17 cellular contexts compared by ENCODE assay signal in genomic region chr6:147166360-147166944, GRCh38. TPM values are rescaled to one million over a fixed set of nuclear protein-coding genes. Genes with fewer than 3 reads are reported as not detected.
A peak's percentile ranks its signal among the peaks of the same experiment; 100 is the strongest.
DNase-seq lines count a peak whose midpoint lies in the region; ATAC-seq and TF ChIP-seq lines count a peak whose summit lies in the region.
"Had no signal": no experiment of that assay in that cellular context is flagged by ENCODE, and none has a peak within 500 bp of the region (broad histone marks: within the 10 kb centered on the region; RNA-seq: fewer than 3 reads in every experiment).

No MANE protein-coding gene starts in this region.

- H3K36me3 Mint-ChIP-seq in activated CD8-positive, alpha-beta T cell treated with anti-CD3 and anti-CD28 coated beads for 36 hours (ENCODE audit: low read depth) = no peaks in the 10 kb centered on the region

- H3K27me3 Mint-ChIP-seq in activated CD8-positive, alpha-beta T cell treated with anti-CD3 and anti-CD28 coated beads for 36 hours = no peaks in the 10 kb centered on the region

- DNase-seq in IMR-90 = peak; percentile 18
- peak; percentile 58 for DNase-seq in RPMI7951 (ENCODE audit: low read depth)
- peak; percentile 22 to 54 for DNase-seq in fibroblast of lung (ENCODE audit: low read depth in 2 of 2)
- DNase-seq in activated CD8-positive, alpha-beta T cell treated with anti-CD3 and anti-CD28 coated beads for 36 hours = no peak
- no peak for DNase-seq in GM20000 (ENCODE audit: low spot score)
- DNase-seq in midbrain (lab: John Stamatoyannopoulos, UW) = no peak
- no peak for DNase-seq in activated T-cell treated with anti-CD3 and anti-CD28 coated beads, Interleukin-2, amount 50 U/mL, for 48 hours
- DNase-seq: activated CD4-positive, alpha-beta T cell treated with anti-CD3 and anti-CD28 coated beads, Interleukin-2, amount 50 U/mL, for 1 hour; activated naive CD4-positive, alpha-beta T cell; colonic mucosa; left lung; NCI-H526; SW 1271 had no signal

- H3K79me2 ChIP-seq in ACC112 (ENCODE audit: control insufficient read depth, insufficient read depth, low read length, unreplicated experiment) = no peaks in the 10 kb centered on the region
- H3K79me2 ChIP-seq in fibroblast of lung (ENCODE audit: control insufficient read depth, insufficient read depth, low read length) = no peaks in the 10 kb centered on the region

- H3K4ac ChIP-seq in IMR-90 (ENCODE audit: low read depth, low read length) = peak overlapping the region; percentile 76; the same call in 1 of the 2 replicates

- in situ Hi-C loops in IMR-90 (cut with MboI; ENCODE audit: low sequenced_read_pairs) = no loop called here

- H4K20me1 ChIP-seq in IMR-90 (ENCODE audit: insufficient read depth, low read length) (no peaks in the 10 kb centered on the region), fibroblast of lung (ENCODE audit: control insufficient read depth, extremely low read depth, insufficient read depth, low read length) (no peaks in the 10 kb centered on the region)

- peak overlapping the region; percentile 65 for H3K27ac ChIP-seq in ACC112 (ENCODE audit: low read depth, low read length)
- H3K27ac ChIP-seq in IMR-90 (ENCODE audit: insufficient read depth, low read length) = peak overlapping the region; percentile 23; the same call in 1 of the 2 replicates
- H3K27ac ChIP-seq in fibroblast of lung (ENCODE audit: insufficient read depth, low read length) = peak overlapping the region; percentile 15
- H3K27ac ChIP-seq: colonic mucosa, gastroesophageal sphincter, KMS-11, left lung, neutrophil had no signal

- dilution Hi-C loops in IMR-90 (cut with HindIII; ENCODE audit: low sequenced_read_pairs, unreplicated experiment) = no loop called here

- peak overlapping the region; percentile 32 for H2BK5ac ChIP-seq in IMR-90 (ENCODE audit: low read depth, low read length, poor library complexity, severe bottlenecking)

- no peaks in the 10 kb centered on the region; the same call in 1 of the 2 replicates for H3K9me1 ChIP-seq in IMR-90 (ENCODE audit: insufficient read depth, low read length)

- H3K4me1 ChIP-seq in ACC112 (ENCODE audit: control insufficient read depth, insufficient read depth, low read length, unreplicated experiment) (peaks cover 57% of the 10 kb centered on the region), IMR-90 (ENCODE audit: control insufficient read depth, insufficient read depth, low read length) (peaks cover 14% of the 10 kb centered on the region), fibroblast of lung (ENCODE audit: control insufficient read depth, extremely low read depth, insufficient read depth, low read length) (peaks cover 6% of the 10 kb centered on the region)
- H3K4me1 ChIP-seq: colonic mucosa, gastroesophageal sphincter, left lung had no signal

- peak overlapping the region; percentile 22; the same call in 1 of the 2 replicates for H4K5ac ChIP-seq in IMR-90 (ENCODE audit: low read depth, low read length)

- H3K36me3 ChIP-seq in ACC112 (ENCODE audit: insufficient read depth, low read length) (no peaks in the 10 kb centered on the region), IMR-90 (ENCODE audit: control insufficient read depth, insufficient read depth, low read length) (no peaks in the 10 kb centered on the region), fibroblast of lung (ENCODE audit: control insufficient read depth, insufficient read depth, low read length) (no peaks in the 10 kb centered on the region)
- H3K36me3 ChIP-seq: colonic mucosa, gastroesophageal sphincter, left lung, neutrophil had no signal

- H2BK15ac ChIP-seq in IMR-90 (ENCODE audit: low read depth, low read length) = peak overlapping the region; percentile 28; the same call in 1 of the 3 replicates

- peak overlapping the region; percentile 77; the same call in 1 of the 2 replicates for H3K23ac ChIP-seq in IMR-90 (ENCODE audit: low read depth, low read length)

- H3K4me2 ChIP-seq in IMR-90 (ENCODE audit: low read depth, low read length) (no peak overlapping the region), fibroblast of lung (ENCODE audit: extremely low read depth, insufficient read depth, low read length) (no peak overlapping the region)
- H3K4me2 ChIP-seq: KMS-11 had no signal

- TF ChIP-seq CTCF in IMR-90 (conservative IDR thresholded peaks at IDR 0.05; ENCODE audit: low read depth, low read length) = no peak
- no peak for TF ChIP-seq CTCF in fibroblast of lung (conservative IDR thresholded peaks at IDR 0.05 in 1 of 2, IDR thresholded peaks at IDR 0.05 in 1 of 2; ENCODE audit: low read depth in 1 of 2, low read length in 2 of 2)
- TF ChIP-seq CTCF in activated CD8-positive, alpha-beta T cell treated with anti-CD3 and anti-CD28 coated beads for 36 hours (IDR thresholded peaks at IDR 0.05) = no peak
- no peak for TF ChIP-seq CTCF in GM20000 (IDR thresholded peaks at IDR 0.05; ENCODE audit: extremely low read depth, missing control alignments)

- POLR2A ChIA-PET in IMR-90 (lab: Charles Lee; ENCODE audit: unreplicated experiment) = no interaction called here
- POLR2A ChIA-PET in activated CD8-positive, alpha-beta T cell treated with anti-CD3 and anti-CD28 coated beads for 36 hours (lab: Charles Lee) = no interaction called here

- H3K9ac ChIP-seq in IMR-90 (ENCODE audit: low read depth, low read length) (no peak overlapping the region), fibroblast of lung (ENCODE audit: insufficient read depth, low read length) (no peak overlapping the region)
- H3K9ac ChIP-seq: KMS-11 had no signal

- H3K27ac Mint-ChIP-seq in activated CD8-positive, alpha-beta T cell treated with anti-CD3 and anti-CD28 coated beads for 36 hours = no peak overlapping the region

- no peak overlapping the region for H3K56ac ChIP-seq in IMR-90 (ENCODE audit: extremely low read depth, insufficient read depth, low read length)

- peaks cover 0 to 3% of the 10 kb centered on the region in 2 experiments; a peak in 1 of 4 replicates for H3K79me1 ChIP-seq in IMR-90 (ENCODE audit: low read depth in 1 of 2, low read length in 2 of 2)

- H3K4me3 Mint-ChIP-seq in activated CD8-positive, alpha-beta T cell treated with anti-CD3 and anti-CD28 coated beads for 36 hours = no peak overlapping the region

- CTCF ChIA-PET in IMR-90 (lab: Yijun Ruan, JAX) = no interaction called here
- CTCF ChIA-PET in activated CD8-positive, alpha-beta T cell treated with anti-CD3 and anti-CD28 coated beads for 36 hours (lab: Charles Lee) = no interaction called here

- no TSS peak for BruUV-seq in IMR-90 (replicated peaks; lab: Mats Ljungman, UMichigan)

- no peaks in the 10 kb centered on the region for H3K9me3 Mint-ChIP-seq in activated CD8-positive, alpha-beta T cell treated with anti-CD3 and anti-CD28 coated beads for 36 hours

- no CpG with 5 or more reads among the region's 2 CpGs for WGBS in IMR-90 (ENCODE audit: extremely low coverage in 2 of 2, insufficient read length in 1 of 2), 2 experiments

- peak overlapping the region; percentile 84 for H3K14ac ChIP-seq in IMR-90 (replicated peaks; ENCODE audit: low read depth, low read length)

- H2BK120ac ChIP-seq in IMR-90 (ENCODE audit: low read depth, low read length) = peak overlapping the region; percentile 80

- no peak for ATAC-seq in IMR-90 (ENCODE audit: low read depth)
- no peak for ATAC-seq in activated CD8-positive, alpha-beta T cell treated with anti-CD3 and anti-CD28 coated beads for 36 hours
- ATAC-seq: gastroesophageal sphincter, left lung had no signal

- H3K9me3 ChIP-seq in IMR-90 (ENCODE audit: control insufficient read depth, insufficient read depth, low read length) (no peaks in the 10 kb centered on the region), fibroblast of lung (ENCODE audit: control insufficient read depth, insufficient read depth, low read depth, low read length) (no peaks in the 10 kb centered on the region)
- H3K9me3 ChIP-seq: colonic mucosa, gastroesophageal sphincter, left lung, neutrophil had no signal

- H3K27me3 ChIP-seq in ACC112 (ENCODE audit: insufficient read depth, low read length) (no peaks in the 10 kb centered on the region), IMR-90 (ENCODE audit: control insufficient read depth, insufficient read depth, low read length) (no peaks in the 10 kb centered on the region), fibroblast of lung (ENCODE audit: control insufficient read depth, insufficient read depth, low read length) (no peaks in the 10 kb centered on the region)
- H3K27me3 ChIP-seq: colonic mucosa, gastroesophageal sphincter, left lung, neutrophil had no signal

- H4K8ac ChIP-seq in IMR-90 (ENCODE audit: low read depth in 2 of 2, low read length in 2 of 2) = peak overlapping the region in 1 of 2 experiments; percentile 71; a peak in 1 of 4 replicates

- peak overlapping the region; percentile 37; the same call in 1 of the 2 replicates for H2AK5ac ChIP-seq in IMR-90 (ENCODE audit: low read depth, low read length)

- TF ChIP-seq POLR2A in IMR-90 (IDR thresholded peaks at IDR 0.05; ENCODE audit: low read depth, low read length) = no peak

- peak overlapping the region; percentile 57 for H2AFZ ChIP-seq in ACC112 (ENCODE audit: low read length, unreplicated experiment)
- peak overlapping the region; percentile 83 for H2AFZ ChIP-seq in IMR-90 (replicated peaks; ENCODE audit: low read length, poor library complexity)
- H2AFZ ChIP-seq in fibroblast of lung (ENCODE audit: low read length) = peak overlapping the region; percentile 60

- H3K4me3 ChIP-seq in ACC112 (ENCODE audit: low read depth, low read length) (no peak overlapping the region), IMR-90 (ENCODE audit: insufficient read depth, low read depth, low read length) (no peak overlapping the region), fibroblast of lung (replicated peaks in 1 of 4; ENCODE audit: control extremely low read depth in 1 of 4, insufficient read depth in 1 of 4, low read depth in 3 of 4, low read length in 4 of 4) (no peak overlapping the region)
- H3K4me3 ChIP-seq: colonic mucosa, gastroesophageal sphincter, left lung had no signal

- H2AK9ac ChIP-seq in IMR-90 (replicated peaks; ENCODE audit: low read depth, low read length, poor library complexity) = peak overlapping the region; percentile 17

- no peak for TF ChIP-seq RAD21 in IMR-90 (IDR thresholded peaks at IDR 0.05; ENCODE audit: low read length)

- H3K18ac ChIP-seq in IMR-90 (ENCODE audit: low read depth, low read length) = peak overlapping the region; percentile 45; the same call in 1 of the 2 replicates

- peak overlapping the region; percentile 78; the same call in 1 of the 2 replicates for H4K91ac ChIP-seq in IMR-90 (ENCODE audit: insufficient read depth, low read depth, low read length)

- intact Hi-C loops in IMR-90 (cut with micrococcal nuclease) = no loop called here
- intact Hi-C loops in activated CD8-positive, alpha-beta T cell treated with anti-CD3 and anti-CD28 coated beads for 36 hours (cut with micrococcal nuclease) = no loop called here

- peak overlapping the region; percentile 57; the same call in 1 of the 2 replicates for H2BK20ac ChIP-seq in IMR-90 (ENCODE audit: low read depth, low read length)

- peaks cover 5% of the 10 kb centered on the region for H3K4me1 Mint-ChIP-seq in activated CD8-positive, alpha-beta T cell treated with anti-CD3 and anti-CD28 coated beads for 36 hours (ENCODE audit: low read depth)

RNA-seq across cellular contexts. Expression of gene STXBP5, which starts 37.8 kb away (rescaled TPM):
- total RNA-seq in IMR-90 (2012; rRNA removed) (46.4 and 48.0 TPM in 2 replicates), fibroblast of lung (80.4 and 90.7 TPM in 2 replicates)
- polyA plus RNA-seq in IMR-90 (2012; rRNA removed) (11.3 and 13.2 TPM in 2 replicates), fibroblast of lung (27.6 and 39.8 TPM in 2 replicates)
- 2.4 and 5.7 TPM in 2 replicates for polyA plus RNA-seq in IMR-90 (2012; cell fraction: cytosol; rRNA removed)
- polyA plus RNA-seq in IMR-90 (2012; cell fraction: nucleus; rRNA removed; ENCODE audit: low replicate concordance) = 3.6 and 31.2 TPM in 2 replicates
- 21.1 and 27.6 TPM in 2 replicates for total RNA-seq in RPMI7951 (2014; rRNA removed; shearing (Covaris generic))
- 15.1 and 22.3 TPM in 2 replicates for polyA plus RNA-seq in fibroblast of lung (2012)
- 11.3 and 36.5 TPM in 2 replicates for polyA minus RNA-seq in fibroblast of lung (ENCODE audit: low replicate concordance)
- total RNA-seq in activated CD8-positive, alpha-beta T cell treated with anti-CD3 and anti-CD28 coated beads for 36 hours = 10 to 100 TPM; 11.4 to 11.5 TPM

Comparison
In these comparisons a context has a peak if more than half of its experiments do, and no peak if none do; other contexts are left out.
1. H3K27ac ChIP-seq: peak in every context shown above with its lines; median percentile 65 in ACC112; 23 in IMR-90; 15 in fibroblast of lung.
2. DNase-seq: peak in IMR-90 (single experiment), RPMI7951 (single experiment) and fibroblast of lung (2 of 2); none in activated CD8-positive, alpha-beta T cell treated with anti-CD3 and anti-CD28 coated beads for 36 hours (single experiment), GM20000 (single experiment), midbrain (single experiment) and activated T-cell treated with anti-CD3 and anti-CD28 coated beads, Interleukin-2, amount 50 U/mL, for 48 hours (0 of 2).
3. Peak in every context shown above with its lines, with median percentiles within 50 percentile points of each other: H2AFZ ChIP-seq.